8 cellular contexts compared by ENCODE assay signal in genomic region chr1:244969355-244970235, GRCh38.
A peak's percentile ranks its signal among the peaks of the same experiment; 100 is the strongest.
DNase-seq lines count a peak whose midpoint lies in the region; ATAC-seq and TF ChIP-seq lines count a peak whose summit lies in the region.

No MANE protein-coding gene starts in this region.

- peak; percentile 52 for DNase-seq in AG08395 (ENCODE audit: low spot score)
- peak; percentile 70 for DNase-seq in NCI-H226
- DNase-seq in activated CD4-positive, alpha-beta T cell treated with anti-CD3 and anti-CD28 coated beads for 48 hours, result peak; percentile 64
- DNase-seq in right lobe of liver, result peak; percentile 79 to 85 (median 82)
- DNase-seq in stimulated activated CD4-positive, alpha-beta T cell treated with anti-CD3 and anti-CD28 coated beads, TNF-alpha, amount 100 ng/mL, for 1 hour (ENCODE audit: low read depth in 3 of 3, low spot score in 1 of 3), result peak; percentile 20 to 46 (median 25)

- H3K4me3 Mint-ChIP-seq in dendritic cell treated with granulocyte-macrophage colony-stimulating factor and Interleukin-4, amounts not matched to agents 40 ng/mL and 50 ng/mL, for 4 days, result peak overlapping the region; percentile 95

- no peak for TF ChIP-seq CTCF in right lobe of liver (IDR thresholded peaks at IDR 0.05)

- peak overlapping the region; percentile 99 for H3K27ac Mint-ChIP-seq in dendritic cell treated with granulocyte-macrophage colony-stimulating factor and Interleukin-4, amounts not matched to agents 40 ng/mL and 50 ng/mL, for 4 days

- ATAC-seq in GM18907 (IDR thresholded peaks at IDR 0.05; ENCODE audit: unreplicated experiment) (peak; percentile 36), HG03280 (IDR thresholded peaks at IDR 0.05; ENCODE audit: unreplicated experiment) (peak; percentile 26), right lobe of liver (peak; percentile 44 to 58 (median 55))

- peak overlapping the region; percentile 96 to 100 (median 100) for H3K27ac ChIP-seq in right lobe of liver

- peaks cover 18% of the 10 kb centered on the region for H3K36me3 Mint-ChIP-seq in dendritic cell treated with granulocyte-macrophage colony-stimulating factor and Interleukin-4, amounts not matched to agents 40 ng/mL and 50 ng/mL, for 4 days (ENCODE audit: low read depth)

- peaks cover 0 to 11% (median 5%) of the 10 kb centered on the region in 4 donors for H3K4me1 ChIP-seq in right lobe of liver

- H3K9me3 Mint-ChIP-seq in dendritic cell treated with granulocyte-macrophage colony-stimulating factor and Interleukin-4, amounts not matched to agents 40 ng/mL and 50 ng/mL, for 4 days, result no peaks in the 10 kb centered on the region

- peaks cover 27% of the 10 kb centered on the region for H3K4me1 Mint-ChIP-seq in dendritic cell treated with granulocyte-macrophage colony-stimulating factor and Interleukin-4, amounts not matched to agents 40 ng/mL and 50 ng/mL, for 4 days (ENCODE audit: low read depth)

- peak overlapping the region; percentile 63 to 80 (median 71) for H3K4me3 ChIP-seq in right lobe of liver

- H3K36me3 ChIP-seq in right lobe of liver, result no peaks in the 10 kb centered on the region

- no peaks in the 10 kb centered on the region for H3K27me3 Mint-ChIP-seq in dendritic cell treated with granulocyte-macrophage colony-stimulating factor and Interleukin-4, amounts not matched to agents 40 ng/mL and 50 ng/mL, for 4 days

- H3K27me3 ChIP-seq in right lobe of liver, result no peaks in the 10 kb centered on the region

- WGBS in right lobe of liver (ENCODE audit: insufficient coverage, low coverage, low lambda C conversion rate, missing lambda C conversion rate), result 2% methylated on average over 29 of the region's 54 CpGs

- no peaks in the 10 kb centered on the region for H3K9me3 ChIP-seq in right lobe of liver

- TF ChIP-seq POLR2A in right lobe of liver (IDR thresholded peaks at IDR 0.05), result peak; percentile 89

- intact Hi-C loops in dendritic cell treated with granulocyte-macrophage colony-stimulating factor and Interleukin-4, amounts not matched to agents 40 ng/mL and 50 ng/mL, for 4 days (cut with micrococcal nuclease), result loop anchor here (1.0 to 5.0 kb wide), 5 partner anchors 73 to 517 kb away; partner anchors contain the start of genes ADSS2, COX20 and DESI2
- intact Hi-C loops in right lobe of liver (cut with DNase I), result no loop called here

Comparison
In these comparisons a context has a peak if more than half of its experiments do, and no peak if none do; other contexts are left out.
1. Peak in every context shown above with its lines: DNase-seq, ATAC-seq, H3K4me3 ChIP-seq and H3K27ac ChIP-seq.
2. DNase-seq: peak in every context shown above with its lines; median percentile 82 in right lobe of liver; 70 in NCI-H226; 64 in activated CD4-positive, alpha-beta T cell treated with anti-CD3 and anti-CD28 coated beads for 48 hours; 52 in AG08395; 25 in stimulated activated CD4-positive, alpha-beta T cell treated with anti-CD3 and anti-CD28 coated beads, TNF-alpha, amount 100 ng/mL, for 1 hour.